Comparison of ENCODE assay signal across 26 cellular contexts in genomic region chr5:99437986-99438385, GRCh38.
"Had no signal": no experiment of that assay in that cellular context is flagged by ENCODE, and none has a peak within 500 bp of the region (broad histone marks: within the 10 kb centered on the region; RNA-seq: fewer than 3 reads in every experiment).

No MANE protein-coding gene starts in this region.

- H2AFZ ChIP-seq: parathyroid adenoma had no signal

- H3K4me3 ChIP-seq: left lung, lower lobe of right lung, psoas muscle, smooth muscle cell, tibial nerve, uterus had no signal

- H3K9ac ChIP-seq: parathyroid adenoma had no signal

- ATAC-seq: left lung; lower lobe of right lung; naive thymus-derived CD8-positive, alpha-beta T cell; psoas muscle; stimulated activated memory B cell treated with anti-CD40 and anti-IgM and Interleukin-4, amounts not matched to agents 10 μg/mL and 1 μg/mL and 100 μg/mL, for 72 hours; stimulated activated naive CD8-positive, alpha-beta T cell treated with anti-CD3 and anti-CD28 coated beads, Interleukin-15, amount 100 ng/mL, for 72 hours had no signal

- H3K4me3 Mint-ChIP-seq: immature natural killer cell; naive thymus-derived CD8-positive, alpha-beta T cell; stimulated activated memory B cell treated with anti-CD40 and anti-IgM and Interleukin-4, amounts not matched to agents 10 μg/mL and 1 μg/mL and 100 μg/mL, for 72 hours; stimulated activated naive CD8-positive, alpha-beta T cell treated with anti-CD3 and anti-CD28 coated beads, Interleukin-15, amount 100 ng/mL, for 72 hours; type B pancreatic cell had no signal

- H3K27me3 ChIP-seq: left lung, neutrophil, tibial nerve, uterus had no signal

- H3K4me2 ChIP-seq: smooth muscle cell had no signal

- H3K36me3 ChIP-seq: left lung, lower lobe of right lung, neutrophil, tibial nerve, uterus had no signal

- H3K9me3 Mint-ChIP-seq: stimulated activated memory B cell treated with anti-CD40 and anti-IgM and Interleukin-4, amounts not matched to agents 10 μg/mL and 1 μg/mL and 100 μg/mL, for 72 hours; stimulated activated naive CD8-positive, alpha-beta T cell treated with anti-CD3 and anti-CD28 coated beads, Interleukin-15, amount 100 ng/mL, for 72 hours; type B pancreatic cell had no signal

- H3K27me3 Mint-ChIP-seq: naive thymus-derived CD8-positive, alpha-beta T cell; stimulated activated memory B cell treated with anti-CD40 and anti-IgM and Interleukin-4, amounts not matched to agents 10 μg/mL and 1 μg/mL and 100 μg/mL, for 72 hours; stimulated activated naive CD8-positive, alpha-beta T cell treated with anti-CD3 and anti-CD28 coated beads, Interleukin-15, amount 100 ng/mL, for 72 hours; type B pancreatic cell had no signal

- H3K4me1 ChIP-seq: left lung, lower lobe of right lung, parathyroid adenoma, psoas muscle, tibial nerve, uterus had no signal

- H3K27ac Mint-ChIP-seq: immature natural killer cell; naive thymus-derived CD8-positive, alpha-beta T cell; stimulated activated memory B cell treated with anti-CD40 and anti-IgM and Interleukin-4, amounts not matched to agents 10 μg/mL and 1 μg/mL and 100 μg/mL, for 72 hours; stimulated activated naive CD8-positive, alpha-beta T cell treated with anti-CD3 and anti-CD28 coated beads, Interleukin-15, amount 100 ng/mL, for 72 hours; type B pancreatic cell had no signal

- FAIRE-seq: islet of Langerhans, kidney had no signal

- DNase-seq: hypothalamus; immature natural killer cell; kidney; left colon; left lung; lower lobe of right lung; mammary epithelial cell; mesenchymal stem cell; naive thymus-derived CD8-positive, alpha-beta T cell; occipital lobe; psoas muscle; stimulated activated CD4-positive, alpha-beta T cell treated with anti-CD3 and anti-CD28 coated beads, Interleukin-1b, Interleukin-23, amount 100 ng/mL, for 48 hours; stimulated activated CD4-positive, alpha-beta T cell treated with anti-CD3 and anti-CD28 coated beads, Interleukin-2, amount 100 ng/mL, for 48 hours; stimulated activated CD4-positive, alpha-beta T cell treated with anti-CD3 and anti-CD28 coated beads, Interleukin-4, amount 100 ng/mL, for 4 hours; stimulated activated CD8-positive, alpha-beta memory T cell treated with anti-CD3 and anti-CD28 coated beads, Interleukin-4, amount 100 ng/mL, for 48 hours; stimulated activated naive CD4-positive, alpha-beta T cell treated with Interleukin-2 at 50 U/mL for 16 hours; stimulated activated naive CD8-positive, alpha-beta T cell treated with anti-CD3 and anti-CD28 coated beads, Interleukin-15, amount 100 ng/mL, for 72 hours; substantia nigra; uterus had no signal

- H3K4me1 Mint-ChIP-seq: immature natural killer cell; naive thymus-derived CD8-positive, alpha-beta T cell; stimulated activated memory B cell treated with anti-CD40 and anti-IgM and Interleukin-4, amounts not matched to agents 10 μg/mL and 1 μg/mL and 100 μg/mL, for 72 hours; stimulated activated naive CD8-positive, alpha-beta T cell treated with anti-CD3 and anti-CD28 coated beads, Interleukin-15, amount 100 ng/mL, for 72 hours had no signal

- H3K9me3 ChIP-seq: left lung, lower lobe of right lung, neutrophil, psoas muscle, tibial nerve, uterus had no signal

- H3K79me2 ChIP-seq: parathyroid adenoma had no signal

- H3K36me3 Mint-ChIP-seq: immature natural killer cell; naive thymus-derived CD8-positive, alpha-beta T cell; stimulated activated memory B cell treated with anti-CD40 and anti-IgM and Interleukin-4, amounts not matched to agents 10 μg/mL and 1 μg/mL and 100 μg/mL, for 72 hours; type B pancreatic cell had no signal

- H3K27ac ChIP-seq: left lung, lower lobe of right lung, neutrophil, parathyroid adenoma, psoas muscle, tibial nerve, uterus had no signal
